Comparison of ENCODE assay signal across 9 cellular contexts in the genomic region with DNA sequence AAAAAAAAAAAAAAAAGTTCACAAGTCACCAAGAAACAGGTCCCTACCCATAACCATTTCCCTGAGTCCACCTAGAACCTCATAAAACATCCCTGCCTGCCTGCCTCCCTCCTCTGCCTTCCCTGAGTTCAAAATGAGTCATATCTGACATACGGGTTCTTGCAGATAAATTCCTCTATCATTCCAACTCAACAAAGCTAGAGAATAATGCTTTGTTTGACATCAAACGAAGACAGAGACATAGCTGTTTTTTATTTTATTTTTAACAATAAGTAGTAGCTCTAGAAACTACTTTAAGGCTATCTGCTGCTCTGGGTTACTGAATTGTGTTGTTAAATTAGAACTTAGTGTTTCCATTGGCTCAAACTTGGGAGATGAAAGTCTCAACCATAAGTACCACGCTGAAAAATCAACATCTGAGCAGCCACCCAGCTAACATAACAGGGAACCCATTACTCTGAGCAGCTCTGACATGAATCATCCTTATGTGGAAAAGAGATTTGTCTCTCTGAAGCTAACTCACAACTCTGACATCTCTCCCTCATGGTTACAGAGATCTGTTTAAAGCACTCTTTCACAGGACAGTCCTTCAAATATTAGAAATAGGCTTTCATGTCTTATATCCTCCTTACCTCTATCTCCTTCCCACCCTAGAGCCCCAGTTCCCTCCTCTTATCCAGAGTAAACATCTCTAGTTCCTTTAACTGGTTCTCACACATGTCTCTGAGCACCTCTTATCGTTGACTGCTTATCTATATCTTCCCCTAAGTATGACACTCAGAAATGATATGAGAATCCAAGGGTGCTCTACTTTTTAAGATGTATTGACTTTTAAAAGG. TPM values are rescaled to one million over a fixed set of nuclear protein-coding genes. Genes with fewer than 3 reads are reported as not detected.
DNase-seq lines count a peak whose midpoint lies in the region; ATAC-seq and TF ChIP-seq lines count a peak whose summit lies in the region.
"Had no signal": no experiment of that assay in that cellular context is flagged by ENCODE, and none has a peak within 500 bp of the region (broad histone marks: within the 10 kb centered on the region; RNA-seq: fewer than 3 reads in every experiment).

No MANE protein-coding gene starts in this region.

- no peak for TF ChIP-seq CTCF in SK-N-SH (IDR thresholded peaks at IDR 0.05)
- no peak for TF ChIP-seq CTCF in esophagus squamous epithelium (IDR thresholded peaks at IDR 0.05)
- no peak for TF ChIP-seq CTCF in gastrocnemius medialis (IDR thresholded peaks at IDR 0.05 in 4 of 5, conservative IDR thresholded peaks at IDR 0.05 in 1 of 5)

- intact Hi-C loops in esophagus squamous epithelium (cut with DNase I), result no loop called here
- intact Hi-C loops in gastrocnemius medialis (cut with DNase I; ENCODE audit: low total_unique reads), result no loop called here

- DNase-seq in EL, result peak; percentile 84
- DNase-seq in SK-N-SH, result no peak
- no peak for DNase-seq in esophagus squamous epithelium (lab: John Stamatoyannopoulos, UW)
- no peak for DNase-seq in gastrocnemius medialis
- no peak for DNase-seq in mesenteric fat pad (ENCODE audit: low spot score)
- no peak for DNase-seq in stimulated activated naive CD4-positive, alpha-beta T cell treated with Interleukin-2 at 50 U/mL for 16 hours (lab: John Stamatoyannopoulos, UW)
- DNase-seq: central memory CD4-positive, alpha-beta T cell had no signal

- peak overlapping the region; percentile 71 for H3K4me2 ChIP-seq in SK-N-SH

- peaks cover 9 to 31% of the 10 kb centered on the region in 2 experiments for H3K36me3 ChIP-seq in SK-N-SH (replicated peaks in 1 of 2; ENCODE audit: control insufficient read depth in 1 of 2, insufficient read depth in 2 of 2, low read length in 1 of 2)
- H3K36me3 ChIP-seq in esophagus squamous epithelium, result peaks cover 0 to 30% (median 0%) of the 10 kb centered on the region in 3 donors
- H3K36me3 ChIP-seq in gastrocnemius medialis, result no peaks in the 10 kb centered on the region

- TF ChIP-seq EP300 in SK-N-SH (IDR thresholded peaks at IDR 0.05; ENCODE audit: borderline replicate concordance in 1 of 2, low read depth in 1 of 2, low read length in 1 of 2), result no peak

- H3K4me3 ChIP-seq in SK-N-SH (ENCODE audit: low read depth in 2 of 2, low read length in 1 of 2), result peak overlapping the region in 1 of 2 experiments; percentile 23; a peak in 2 of 4 replicates
- no peak overlapping the region for H3K4me3 ChIP-seq in esophagus squamous epithelium
- H3K4me3 ChIP-seq in gastrocnemius medialis, result peak overlapping the region in 1 of 4 donors; percentile 0

- peaks cover 91% of the 10 kb centered on the region for H3K79me2 ChIP-seq in SK-N-SH (ENCODE audit: insufficient read depth)

- H3K27me3 ChIP-seq in SK-N-SH (ENCODE audit: insufficient read depth) (no peaks in the 10 kb centered on the region), esophagus squamous epithelium (no peaks in the 10 kb centered on the region), gastrocnemius medialis (no peaks in the 10 kb centered on the region)

- ATAC-seq in gastrocnemius medialis, result peak in 1 of 2 donors; percentile 47
- no peak for ATAC-seq in GM19023 (IDR thresholded peaks at IDR 0.05; ENCODE audit: unreplicated experiment)
- no peak for ATAC-seq in GM21447 (IDR thresholded peaks at IDR 0.05; ENCODE audit: unreplicated experiment)

- H3K9me2 ChIP-seq in SK-N-SH, result no peaks in the 10 kb centered on the region

- H3K27ac ChIP-seq in SK-N-SH (ENCODE audit: low read depth in 2 of 2, low read length in 1 of 2) (peak overlapping the region; percentile 7 to 90; a peak in 3 of 4 replicates), esophagus squamous epithelium (peak overlapping the region in 3 of 4 donors; percentile 70 to 81 (median 79)), gastrocnemius medialis (peak overlapping the region; percentile 76 to 98 (median 88))

- in situ Hi-C loops in gastrocnemius medialis (cut with MboI; ENCODE audit: low sequenced_read_pairs in 4 of 4), result loop anchor here in 1 of 4 donors (10.0 to 25.0 kb wide), 2 partner anchors 207 to 1820 kb away; a partner anchor contains a TSS

- 9% methylated on average over 4 of the region's 4 CpGs for WGBS in SK-N-SH (ENCODE audit: low lambda C conversion rate)
- WGBS in esophagus squamous epithelium, 2 donors, result 29 to 32% methylated on average over 4 of the region's 4 CpGs

- H3K9ac ChIP-seq in SK-N-SH, result peak overlapping the region; percentile 59; the same call in 1 of the 2 replicates

- H3K9me3 ChIP-seq in SK-N-SH, result no peaks in the 10 kb centered on the region
- no peaks in the 10 kb centered on the region for H3K9me3 ChIP-seq in esophagus squamous epithelium
- no peaks in the 10 kb centered on the region for H3K9me3 ChIP-seq in gastrocnemius medialis

- peaks cover 3 to 43% of the 10 kb centered on the region in 2 experiments; a peak in 3 of 4 replicates for H3K4me1 ChIP-seq in SK-N-SH (ENCODE audit: control insufficient read depth in 1 of 2, insufficient read depth in 2 of 2, low read depth in 1 of 2, low read length in 1 of 2)
- H3K4me1 ChIP-seq in esophagus squamous epithelium, result peaks cover 0 to 66% (median 34%) of the 10 kb centered on the region in 3 donors
- peaks cover 56 to 57% of the 10 kb centered on the region in 2 donors for H3K4me1 ChIP-seq in gastrocnemius medialis

- CTCF ChIA-PET in SK-N-SH (lab: Yijun Ruan, JAX), result interaction anchor here (0.6 kb wide), 1 partner anchor 110 kb away, joined by 3 read pairs; no protein-coding TSS in a partner anchor

- peaks cover 58% of the 10 kb centered on the region for H3F3A ChIP-seq in SK-N-SH (replicated peaks; ENCODE audit: insufficient read depth)

- TF ChIP-seq POLR2A in esophagus squamous epithelium (IDR thresholded peaks at IDR 0.05) (no peak), gastrocnemius medialis (IDR thresholded peaks at IDR 0.05) (no peak)

- no peaks in the 10 kb centered on the region for H4K20me1 ChIP-seq in SK-N-SH (ENCODE audit: insufficient read depth)

- no peak overlapping the region; the same call in 1 of the 2 replicates for H2AFZ ChIP-seq in SK-N-SH (ENCODE audit: low read depth)

- no peak for TF ChIP-seq RAD21 in SK-N-SH (IDR thresholded peaks at IDR 0.05; ENCODE audit: low read length)

- POLR2A ChIA-PET in SK-N-SH (lab: Yijun Ruan, JAX), result no interaction called here

TF ChIP-seq in SK-N-SH, 30 proteins besides CTCF, POLR2A, EP300 and RAD21 (continues in another document):
- TF ChIP-seq, protein P1, sequence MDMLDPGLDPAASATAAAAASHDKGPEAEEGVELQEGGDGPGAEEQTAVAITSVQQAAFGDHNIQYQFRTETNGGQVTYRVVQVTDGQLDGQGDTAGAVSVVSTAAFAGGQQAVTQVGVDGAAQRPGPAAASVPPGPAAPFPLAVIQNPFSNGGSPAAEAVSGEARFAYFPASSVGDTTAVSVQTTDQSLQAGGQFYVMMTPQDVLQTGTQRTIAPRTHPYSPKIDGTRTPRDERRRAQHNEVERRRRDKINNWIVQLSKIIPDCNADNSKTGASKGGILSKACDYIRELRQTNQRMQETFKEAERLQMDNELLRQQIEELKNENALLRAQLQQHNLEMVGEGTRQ (IDR thresholded peaks at IDR 0.05; ENCODE audit: borderline replicate concordance, low read depth, low read length), result no peak
- no peak for TF ChIP-seq POLR2AphosphoS5 (IDR thresholded peaks at IDR 0.05; ENCODE audit: low read depth, low read length)
- TF ChIP-seq ELF1 (IDR thresholded peaks at IDR 0.05), result no peak
- TF ChIP-seq TEAD4 (IDR thresholded peaks at IDR 0.05; ENCODE audit: borderline replicate concordance, insufficient read depth), result peak; percentile 8; the same call in 1 of the 2 replicates
- no peak for TF ChIP-seq TAF1 (IDR thresholded peaks at IDR 0.05; ENCODE audit: borderline replicate concordance, low read depth, low read length)
- no peak for TF ChIP-seq RFX5 (IDR thresholded peaks at IDR 0.05; ENCODE audit: low read length)
- TF ChIP-seq GABPA (IDR thresholded peaks at IDR 0.05; ENCODE audit: low read depth), result no peak
- TF ChIP-seq, protein P2, sequence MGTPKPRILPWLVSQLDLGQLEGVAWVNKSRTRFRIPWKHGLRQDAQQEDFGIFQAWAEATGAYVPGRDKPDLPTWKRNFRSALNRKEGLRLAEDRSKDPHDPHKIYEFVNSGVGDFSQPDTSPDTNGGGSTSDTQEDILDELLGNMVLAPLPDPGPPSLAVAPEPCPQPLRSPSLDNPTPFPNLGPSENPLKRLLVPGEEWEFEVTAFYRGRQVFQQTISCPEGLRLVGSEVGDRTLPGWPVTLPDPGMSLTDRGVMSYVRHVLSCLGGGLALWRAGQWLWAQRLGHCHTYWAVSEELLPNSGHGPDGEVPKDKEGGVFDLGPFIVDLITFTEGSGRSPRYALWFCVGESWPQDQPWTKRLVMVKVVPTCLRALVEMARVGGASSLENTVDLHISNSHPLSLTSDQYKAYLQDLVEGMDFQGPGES (IDR thresholded peaks at IDR 0.05; ENCODE audit: low read depth, low read length), result no peak
- TF ChIP-seq YY1 (IDR thresholded peaks at IDR 0.05; ENCODE audit: low read depth), result no peak
- no peak for TF ChIP-seq NRF1 (IDR thresholded peaks at IDR 0.05; ENCODE audit: low read depth, low read length)
- TF ChIP-seq SMC3 (IDR thresholded peaks at IDR 0.05; ENCODE audit: low read depth, low read length), result no peak
- TF ChIP-seq SIN3A (IDR thresholded peaks at IDR 0.05; ENCODE audit: borderline replicate concordance, low read depth, low read length), result 0 out of 2 replicates have a peak, but pooled peaks have one; percentile 13

RNA-seq across cellular contexts. Expression of a gene that starts 12.1 kb away (rescaled TPM):
- 17.5 and 26.0 TPM in 2 replicates for polyA plus RNA-seq in SK-N-SH (2012; rRNA removed)
- polyA plus RNA-seq in SK-N-SH (2012; cell fraction: cytosol; rRNA removed), result 19.8 and 23.6 TPM in 2 replicates
- polyA plus RNA-seq in SK-N-SH (2012; cell fraction: nucleus; rRNA removed), result 9.1 and 19.6 TPM in 2 replicates
- total RNA-seq in esophagus squamous epithelium (10 to 100 TPM; 12.5 to 45.4 (median 25.9) TPM), gastrocnemius medialis (100 to 1,000 TPM in 1 of 4 donors, 10 to 100 TPM in 3; 45.7 to 121 (median 71.4) TPM), mesenteric fat pad (62.3 TPM)

RNA-seq across cellular contexts. Expression of a gene that starts 59.4 kb away (rescaled TPM):
- 3.7 and 5.2 TPM in 2 replicates for polyA plus RNA-seq in SK-N-SH (2012; rRNA removed)
- 5.7 and 6.1 TPM in 2 replicates for polyA plus RNA-seq in SK-N-SH (2012; cell fraction: cytosol; rRNA removed)
- 2.3 and 3.7 TPM in 2 replicates for polyA plus RNA-seq in SK-N-SH (2012; cell fraction: nucleus; rRNA removed)
- total RNA-seq in esophagus squamous epithelium (1 to 10 TPM in 1 of 4 donors, under 1 TPM in 2, not detected in 1; 0.04 to 1.5 (median 0.12) TPM), gastrocnemius medialis (under 1 TPM in 1 of 4 donors, not detected in 3; 0.02 TPM), mesenteric fat pad (0.32 TPM)
